In genomic region chr16:89815639-89816348, GRCh38 we compare ENCODE assay signal across 8 cellular contexts. TPM values are rescaled to one million over a fixed set of nuclear protein-coding genes. Genes with fewer than 3 reads are reported as not detected.
A peak's percentile ranks its signal among the peaks of the same experiment; 100 is the strongest.
DNase-seq lines count a peak whose midpoint lies in the region; ATAC-seq and TF ChIP-seq lines count a peak whose summit lies in the region.

No MANE protein-coding gene starts in this region.

- no peaks in the 10 kb centered on the region for H3K36me3 Mint-ChIP-seq in T-helper 17 cell (ENCODE audit: low read depth)

- no peak overlapping the region for H3K27ac Mint-ChIP-seq in T-helper 17 cell

- ATAC-seq in GM18907 (IDR thresholded peaks at IDR 0.05; ENCODE audit: unreplicated experiment) (peak; percentile 37), HG03159 (IDR thresholded peaks at IDR 0.05; ENCODE audit: unreplicated experiment) (peak; percentile 29), T-helper 17 cell (peak; percentile 12)

- peak overlapping the region; percentile 90 for H3K4me2 ChIP-seq in skeletal muscle satellite cell (ENCODE audit: low read length)

- H3K4me3 Mint-ChIP-seq in T-helper 17 cell = peak overlapping the region; percentile 73

- H3K9ac ChIP-seq in skeletal muscle satellite cell (ENCODE audit: low read depth, low read length) = peak overlapping the region; percentile 85

- H3K27me3 ChIP-seq in BE2C (no peaks in the 10 kb centered on the region), skeletal muscle satellite cell (ENCODE audit: control insufficient read depth, insufficient read depth, low read length) (no peaks in the 10 kb centered on the region)

- peak overlapping the region; percentile 83 for H3K4me3 ChIP-seq in BE2C (ENCODE audit: low read depth, low read length)
- peak overlapping the region; percentile 74 for H3K4me3 ChIP-seq in fibroblast of villous mesenchyme (ENCODE audit: low read depth, low read length)
- H3K4me3 ChIP-seq in skeletal muscle satellite cell (ENCODE audit: low read length) = peak overlapping the region; percentile 94

- DNase-seq in BE2C (peak; percentile 37), T-helper 17 cell (peak in 1 of 3 donors; percentile 20), fibroblast of villous mesenchyme (ENCODE audit: low read depth) (peak; percentile 13), A172 (ENCODE audit: low spot score) (no peak)
- DNase-seq in central memory CD4-positive, alpha-beta T cell = no peak

- peaks cover 13% of the 10 kb centered on the region for H3K4me1 Mint-ChIP-seq in T-helper 17 cell

- H3K9me3 ChIP-seq in BE2C (peaks cover 4% of the 10 kb centered on the region), T-helper 17 cell (ENCODE audit: control insufficient read depth, low read length, poor library complexity, severe bottlenecking) (no peaks in the 10 kb centered on the region), skeletal muscle satellite cell (replicated peaks; ENCODE audit: low read length) (no peaks in the 10 kb centered on the region)

- no peaks in the 10 kb centered on the region for H3K27me3 Mint-ChIP-seq in T-helper 17 cell

- H3K36me3 ChIP-seq in BE2C (peaks cover 14% of the 10 kb centered on the region), skeletal muscle satellite cell (ENCODE audit: insufficient read depth, low read length) (no peaks in the 10 kb centered on the region)

- H3K4me1 ChIP-seq in BE2C (no peaks in the 10 kb centered on the region; the same call in 1 of the 2 replicates), skeletal muscle satellite cell (ENCODE audit: control insufficient read depth, insufficient read depth, low read length) (no peaks in the 10 kb centered on the region)

- TF ChIP-seq CTCF in BE2C (IDR thresholded peaks at IDR 0.05; ENCODE audit: low read depth, low read length) (no peak), fibroblast of villous mesenchyme (IDR thresholded peaks at IDR 0.05; ENCODE audit: insufficient read depth, low read depth, low read length) (no peak)

RNA-seq across cellular contexts. Expression of gene FANCA, which starts 0.7 kb away (rescaled TPM):
- 28.5 TPM for polyA plus RNA-seq in BE2C (2012; ENCODE audit: insufficient read depth, insufficient read length, low read depth)
- 10 to 100 TPM; 10.7 to 12.7 TPM for total RNA-seq in T-helper 17 cell
- 21.9 and 22.0 TPM in 2 replicates for total RNA-seq in fibroblast of villous mesenchyme
- 17.0 and 21.8 TPM in 2 replicates for total RNA-seq in skeletal muscle satellite cell (2012; rRNA removed)
- 51.8 and 55.9 TPM in 2 replicates for total RNA-seq in A172 (2014; rRNA removed; shearing (Covaris generic))

RNA-seq across cellular contexts. Expression of gene SPIRE2, which starts 12.5 kb away (rescaled TPM):
- polyA plus RNA-seq in BE2C (2012; ENCODE audit: insufficient read depth, insufficient read length, low read depth) = 11.5 TPM
- total RNA-seq in T-helper 17 cell (1 to 10 TPM; 1.3 to 3.3 TPM), fibroblast of villous mesenchyme (3.5 and 3.9 TPM in 2 replicates)
- total RNA-seq in skeletal muscle satellite cell (2012; rRNA removed) = 2.0 and 3.5 TPM in 2 replicates
- total RNA-seq in A172 (2014; rRNA removed; shearing (Covaris generic)) = 6.9 and 12.6 TPM in 2 replicates

RNA-seq across cellular contexts. Expression of gene TCF25, which starts 57.6 kb away (rescaled TPM):
- polyA plus RNA-seq in BE2C (2012; ENCODE audit: insufficient read depth, insufficient read length, low read depth) = 410 TPM
- total RNA-seq in T-helper 17 cell = 100 to 1,000 TPM; 393 to 428 TPM
- total RNA-seq in fibroblast of villous mesenchyme = 188 and 270 TPM in 2 replicates
- total RNA-seq in skeletal muscle satellite cell (2012; rRNA removed) = 129 and 168 TPM in 2 replicates
- total RNA-seq in A172 (2014; rRNA removed; shearing (Covaris generic)) = 145 and 153 TPM in 2 replicates

Comparison
In these comparisons a context has a peak if more than half of its experiments do, and no peak if none do; other contexts are left out.
1. DNase-seq: peak in BE2C (single experiment) and fibroblast of villous mesenchyme (single experiment); none in central memory CD4-positive, alpha-beta T cell (single experiment) and A172 (single experiment).
2. Peak in every context shown above with its lines, with median percentiles within 50 percentile points of each other: H3K4me3 ChIP-seq and ATAC-seq.